Comparison of ENCODE assay signal across 1 cellular context in the genomic region with DNA sequence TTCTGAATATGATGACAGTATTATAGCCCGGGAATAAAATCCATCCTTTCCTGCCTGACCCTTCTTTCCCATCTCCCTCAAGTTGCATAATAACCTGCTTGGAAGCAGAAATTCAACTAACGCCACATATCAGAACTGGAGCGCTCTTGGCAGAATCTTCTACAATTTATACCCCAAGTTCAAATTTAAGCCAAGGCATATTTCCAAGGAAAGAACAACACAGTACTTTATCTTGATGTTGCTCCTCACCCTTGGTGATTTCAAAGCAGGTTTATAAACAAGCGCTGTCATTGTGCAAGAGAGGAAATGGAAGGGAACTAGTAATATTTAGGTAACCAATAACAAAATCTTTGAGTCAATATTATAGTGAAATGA.
TF ChIP-seq lines count a peak whose summit lies in the region.

No MANE protein-coding gene starts in this region.

TF ChIP-seq in K562, 482 proteins besides CTCF, POLR2A, EP300 and RAD21 (continued from another document):
- TF ChIP-seq, protein P1, sequence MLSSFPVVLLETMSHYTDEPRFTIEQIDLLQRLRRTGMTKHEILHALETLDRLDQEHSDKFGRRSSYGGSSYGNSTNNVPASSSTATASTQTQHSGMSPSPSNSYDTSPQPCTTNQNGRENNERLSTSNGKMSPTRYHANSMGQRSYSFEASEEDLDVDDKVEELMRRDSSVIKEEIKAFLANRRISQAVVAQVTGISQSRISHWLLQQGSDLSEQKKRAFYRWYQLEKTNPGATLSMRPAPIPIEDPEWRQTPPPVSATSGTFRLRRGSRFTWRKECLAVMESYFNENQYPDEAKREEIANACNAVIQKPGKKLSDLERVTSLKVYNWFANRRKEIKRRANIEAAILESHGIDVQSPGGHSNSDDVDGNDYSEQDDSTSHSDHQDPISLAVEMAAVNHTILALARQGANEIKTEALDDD (IDR thresholded peaks at IDR 0.05), result peak; percentile 60; the same call in 1 of the 2 replicates
- no peak for TF ChIP-seq ZNF79 (CRISPR knock-in tag; IDR thresholded peaks at IDR 0.05; ENCODE audit: low read depth)
- no peak for TF ChIP-seq BRF1 (IDR thresholded peaks at IDR 0.05; ENCODE audit: borderline replicate concordance, extremely low read depth, insufficient read length)
- TF ChIP-seq, protein P2, sequence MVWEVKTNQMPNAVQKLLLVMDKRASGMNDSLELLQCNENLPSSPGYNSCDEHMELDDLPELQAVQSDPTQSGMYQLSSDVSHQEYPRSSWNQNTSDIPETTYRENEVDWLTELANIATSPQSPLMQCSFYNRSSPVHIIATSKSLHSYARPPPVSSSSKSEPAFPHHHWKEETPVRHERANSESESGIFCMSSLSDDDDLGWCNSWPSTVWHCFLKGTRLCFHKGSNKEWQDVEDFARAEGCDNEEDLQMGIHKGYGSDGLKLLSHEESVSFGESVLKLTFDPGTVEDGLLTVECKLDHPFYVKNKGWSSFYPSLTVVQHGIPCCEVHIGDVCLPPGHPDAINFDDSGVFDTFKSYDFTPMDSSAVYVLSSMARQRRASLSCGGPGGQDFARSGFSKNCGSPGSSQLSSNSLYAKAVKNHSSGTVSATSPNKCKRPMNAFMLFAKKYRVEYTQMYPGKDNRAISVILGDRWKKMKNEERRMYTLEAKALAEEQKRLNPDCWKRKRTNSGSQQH (CRISPR knock-in tag; IDR thresholded peaks at IDR 0.05), result no peak
- no peak for TF ChIP-seq RFX5 (IDR thresholded peaks at IDR 0.05; ENCODE audit: low read depth, low read length)
- TF ChIP-seq, protein P3, sequence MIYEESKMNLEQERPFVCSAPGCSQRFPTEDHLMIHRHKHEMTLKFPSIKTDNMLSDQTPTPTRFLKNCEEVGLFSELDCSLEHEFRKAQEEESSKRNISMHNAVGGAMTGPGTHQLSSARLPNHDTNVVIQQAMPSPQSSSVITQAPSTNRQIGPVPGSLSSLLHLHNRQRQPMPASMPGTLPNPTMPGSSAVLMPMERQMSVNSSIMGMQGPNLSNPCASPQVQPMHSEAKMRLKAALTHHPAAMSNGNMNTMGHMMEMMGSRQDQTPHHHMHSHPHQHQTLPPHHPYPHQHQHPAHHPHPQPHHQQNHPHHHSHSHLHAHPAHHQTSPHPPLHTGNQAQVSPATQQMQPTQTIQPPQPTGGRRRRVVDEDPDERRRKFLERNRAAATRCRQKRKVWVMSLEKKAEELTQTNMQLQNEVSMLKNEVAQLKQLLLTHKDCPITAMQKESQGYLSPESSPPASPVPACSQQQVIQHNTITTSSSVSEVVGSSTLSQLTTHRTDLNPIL (CRISPR knock-in tag; IDR thresholded peaks at IDR 0.05), result no peak
- TF ChIP-seq, protein P4, sequence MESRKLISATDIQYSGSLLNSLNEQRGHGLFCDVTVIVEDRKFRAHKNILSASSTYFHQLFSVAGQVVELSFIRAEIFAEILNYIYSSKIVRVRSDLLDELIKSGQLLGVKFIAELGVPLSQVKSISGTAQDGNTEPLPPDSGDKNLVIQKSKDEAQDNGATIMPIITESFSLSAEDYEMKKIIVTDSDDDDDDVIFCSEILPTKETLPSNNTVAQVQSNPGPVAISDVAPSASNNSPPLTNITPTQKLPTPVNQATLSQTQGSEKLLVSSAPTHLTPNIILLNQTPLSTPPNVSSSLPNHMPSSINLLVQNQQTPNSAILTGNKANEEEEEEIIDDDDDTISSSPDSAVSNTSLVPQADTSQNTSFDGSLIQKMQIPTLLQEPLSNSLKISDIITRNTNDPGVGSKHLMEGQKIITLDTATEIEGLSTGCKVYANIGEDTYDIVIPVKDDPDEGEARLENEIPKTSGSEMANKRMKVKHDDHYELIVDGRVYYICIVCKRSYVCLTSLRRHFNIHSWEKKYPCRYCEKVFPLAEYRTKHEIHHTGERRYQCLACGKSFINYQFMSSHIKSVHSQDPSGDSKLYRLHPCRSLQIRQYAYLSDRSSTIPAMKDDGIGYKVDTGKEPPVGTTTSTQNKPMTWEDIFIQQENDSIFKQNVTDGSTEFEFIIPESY (CRISPR knock-in tag; IDR thresholded peaks at IDR 0.05), result no peak
- TF ChIP-seq PHF21A (IDR thresholded peaks at IDR 0.05; ENCODE audit: borderline replicate concordance, low read depth), result no peak
- no peak for TF ChIP-seq SLC30A9 (CRISPR knock-in tag; IDR thresholded peaks at IDR 0.05)
- TF ChIP-seq SRF (CRISPR knock-in tag; IDR thresholded peaks at IDR 0.05), result no peak
- no peak for TF ChIP-seq ZNF12 (CRISPR knock-in tag; IDR thresholded peaks at IDR 0.05)
- no peak for TF ChIP-seq MEF2D (tag; conservative IDR thresholded peaks at IDR 0.05; ENCODE audit: low read depth)
- no peak for TF ChIP-seq NBN (IDR thresholded peaks at IDR 0.05; ENCODE audit: low read depth)
- TF ChIP-seq ZBTB7A (IDR thresholded peaks at IDR 0.05; ENCODE audit: borderline replicate concordance, control insufficient read depth, low read depth, low read length), result no peak
- TF ChIP-seq CEBPB (tag; IDR thresholded peaks at IDR 0.05), result peak; percentile 94
- TF ChIP-seq, protein P5, sequence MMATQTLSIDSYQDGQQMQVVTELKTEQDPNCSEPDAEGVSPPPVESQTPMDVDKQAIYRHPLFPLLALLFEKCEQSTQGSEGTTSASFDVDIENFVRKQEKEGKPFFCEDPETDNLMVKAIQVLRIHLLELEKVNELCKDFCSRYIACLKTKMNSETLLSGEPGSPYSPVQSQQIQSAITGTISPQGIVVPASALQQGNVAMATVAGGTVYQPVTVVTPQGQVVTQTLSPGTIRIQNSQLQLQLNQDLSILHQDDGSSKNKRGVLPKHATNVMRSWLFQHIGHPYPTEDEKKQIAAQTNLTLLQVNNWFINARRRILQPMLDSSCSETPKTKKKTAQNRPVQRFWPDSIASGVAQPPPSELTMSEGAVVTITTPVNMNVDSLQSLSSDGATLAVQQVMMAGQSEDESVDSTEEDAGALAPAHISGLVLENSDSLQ (IDR thresholded peaks at IDR 0.05), result no peak
- TF ChIP-seq ZNF76 (CRISPR knock-in tag; IDR thresholded peaks at IDR 0.05; ENCODE audit: borderline replicate concordance), result no peak
- TF ChIP-seq, protein P6, sequence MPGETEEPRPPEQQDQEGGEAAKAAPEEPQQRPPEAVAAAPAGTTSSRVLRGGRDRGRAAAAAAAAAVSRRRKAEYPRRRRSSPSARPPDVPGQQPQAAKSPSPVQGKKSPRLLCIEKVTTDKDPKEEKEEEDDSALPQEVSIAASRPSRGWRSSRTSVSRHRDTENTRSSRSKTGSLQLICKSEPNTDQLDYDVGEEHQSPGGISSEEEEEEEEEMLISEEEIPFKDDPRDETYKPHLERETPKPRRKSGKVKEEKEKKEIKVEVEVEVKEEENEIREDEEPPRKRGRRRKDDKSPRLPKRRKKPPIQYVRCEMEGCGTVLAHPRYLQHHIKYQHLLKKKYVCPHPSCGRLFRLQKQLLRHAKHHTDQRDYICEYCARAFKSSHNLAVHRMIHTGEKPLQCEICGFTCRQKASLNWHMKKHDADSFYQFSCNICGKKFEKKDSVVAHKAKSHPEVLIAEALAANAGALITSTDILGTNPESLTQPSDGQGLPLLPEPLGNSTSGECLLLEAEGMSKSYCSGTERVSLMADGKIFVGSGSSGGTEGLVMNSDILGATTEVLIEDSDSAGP (CRISPR knock-in tag; IDR thresholded peaks at IDR 0.05), result no peak
- TF ChIP-seq CEBPG (CRISPR knock-in tag; IDR thresholded peaks at IDR 0.05), result peak; percentile 55; the same call in 1 of the 2 replicates
- peak; percentile 90 for TF ChIP-seq CEBPG (tag; conservative IDR thresholded peaks at IDR 0.05 in 1 of 2, IDR thresholded peaks at IDR 0.05 in 1 of 2)
- no peak for TF ChIP-seq ZNF586 (CRISPR knock-in tag; conservative IDR thresholded peaks at IDR 0.05)
- no peak for TF ChIP-seq PPARD (CRISPR knock-in tag; IDR thresholded peaks at IDR 0.05)
- no peak for TF ChIP-seq MBD2 (IDR thresholded peaks at IDR 0.05; ENCODE audit: borderline replicate concordance, low read depth)
- no peak for TF ChIP-seq ELF2 (CRISPR knock-in tag; IDR thresholded peaks at IDR 0.05)
- TF ChIP-seq MYNN (IDR thresholded peaks at IDR 0.05), result no peak
- TF ChIP-seq MYNN (CRISPR knock-in tag; IDR thresholded peaks at IDR 0.05), result no peak
- no peak for TF ChIP-seq POLR2H (tag; IDR thresholded peaks at IDR 0.05; ENCODE audit: low read depth)
- TF ChIP-seq ZNF282 (CRISPR knock-in tag; IDR thresholded peaks at IDR 0.05), result no peak
- TF ChIP-seq, protein P7, sequence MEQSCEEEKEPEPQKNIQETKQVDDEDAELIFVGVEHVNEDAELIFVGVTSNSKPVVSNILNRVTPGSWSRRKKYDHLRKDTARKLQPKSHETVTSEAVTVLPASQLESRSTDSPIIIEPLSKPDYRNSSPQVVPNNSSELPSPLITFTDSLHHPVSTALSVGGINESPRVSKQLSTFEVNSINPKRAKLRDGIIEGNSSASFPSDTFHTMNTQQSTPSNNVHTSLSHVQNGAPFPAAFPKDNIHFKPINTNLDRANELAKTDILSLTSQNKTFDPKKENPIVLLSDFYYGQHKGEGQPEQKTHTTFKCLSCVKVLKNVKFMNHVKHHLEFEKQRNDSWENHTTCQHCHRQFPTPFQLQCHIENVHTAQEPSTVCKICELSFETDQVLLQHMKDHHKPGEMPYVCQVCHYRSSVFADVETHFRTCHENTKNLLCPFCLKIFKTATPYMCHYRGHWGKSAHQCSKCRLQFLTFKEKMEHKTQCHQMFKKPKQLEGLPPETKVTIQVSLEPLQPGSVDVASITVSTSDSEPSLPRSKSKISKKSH (CRISPR knock-in tag; IDR thresholded peaks at IDR 0.05), result no peak
- no peak for TF ChIP-seq RUNX1 (IDR thresholded peaks at IDR 0.05; ENCODE audit: low read depth)
- no peak for TF ChIP-seq SIRT6 (IDR thresholded peaks at IDR 0.05; ENCODE audit: low read depth, low read length)
- TF ChIP-seq POLR2AphosphoS5 (IDR thresholded peaks at IDR 0.05; ENCODE audit: control insufficient read depth, insufficient read depth, low read depth, low read length), result no peak
- TF ChIP-seq PTRF (tag; IDR thresholded peaks at IDR 0.05), result no peak
- TF ChIP-seq CCAR2 (IDR thresholded peaks at IDR 0.05; ENCODE audit: low read depth, low read length), result no peak
- no peak for TF ChIP-seq SIX5 (IDR thresholded peaks at IDR 0.05; ENCODE audit: borderline replicate concordance in 1 of 2, insufficient read depth in 1 of 2, low read depth in 1 of 2, low read length in 2 of 2)
- TF ChIP-seq TRIM24 (IDR thresholded peaks at IDR 0.05), result 0 out of 4 replicates have a peak, but pooled peaks of 1 of the 2 experiments have one; percentile 49
- TF ChIP-seq RFX1 (IDR thresholded peaks at IDR 0.05), result no peak
- TF ChIP-seq KLF16 (IDR thresholded peaks at IDR 0.05), result no peak
- TF ChIP-seq NR1H2 (CRISPR knock-in tag; IDR thresholded peaks at IDR 0.05), result no peak
- peak; percentile 99 for TF ChIP-seq FOXJ2 (tag; IDR thresholded peaks at IDR 0.05)
- no peak for TF ChIP-seq E2F3 (CRISPR knock-in tag; IDR thresholded peaks at IDR 0.05)
- TF ChIP-seq FOXA3 (CRISPR knock-in tag; conservative IDR thresholded peaks at IDR 0.05 in 1 of 2, IDR thresholded peaks at IDR 0.05 in 1 of 2), result no peak; a peak in 1 of 4 replicates
- peak in 1 of 2 experiments; percentile 42; a peak in 1 of 4 replicates for TF ChIP-seq FOXK2 (conservative IDR thresholded peaks at IDR 0.05 in 1 of 2, IDR thresholded peaks at IDR 0.05 in 1 of 2; ENCODE audit: low read depth in 2 of 2)
- TF ChIP-seq, protein P8, sequence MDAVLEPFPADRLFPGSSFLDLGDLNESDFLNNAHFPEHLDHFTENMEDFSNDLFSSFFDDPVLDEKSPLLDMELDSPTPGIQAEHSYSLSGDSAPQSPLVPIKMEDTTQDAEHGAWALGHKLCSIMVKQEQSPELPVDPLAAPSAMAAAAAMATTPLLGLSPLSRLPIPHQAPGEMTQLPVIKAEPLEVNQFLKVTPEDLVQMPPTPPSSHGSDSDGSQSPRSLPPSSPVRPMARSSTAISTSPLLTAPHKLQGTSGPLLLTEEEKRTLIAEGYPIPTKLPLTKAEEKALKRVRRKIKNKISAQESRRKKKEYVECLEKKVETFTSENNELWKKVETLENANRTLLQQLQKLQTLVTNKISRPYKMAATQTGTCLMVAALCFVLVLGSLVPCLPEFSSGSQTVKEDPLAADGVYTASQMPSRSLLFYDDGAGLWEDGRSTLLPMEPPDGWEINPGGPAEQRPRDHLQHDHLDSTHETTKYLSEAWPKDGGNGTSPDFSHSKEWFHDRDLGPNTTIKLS (IDR thresholded peaks at IDR 0.05; ENCODE audit: borderline replicate concordance, low read depth), result no peak
